In the genomic region with DNA sequence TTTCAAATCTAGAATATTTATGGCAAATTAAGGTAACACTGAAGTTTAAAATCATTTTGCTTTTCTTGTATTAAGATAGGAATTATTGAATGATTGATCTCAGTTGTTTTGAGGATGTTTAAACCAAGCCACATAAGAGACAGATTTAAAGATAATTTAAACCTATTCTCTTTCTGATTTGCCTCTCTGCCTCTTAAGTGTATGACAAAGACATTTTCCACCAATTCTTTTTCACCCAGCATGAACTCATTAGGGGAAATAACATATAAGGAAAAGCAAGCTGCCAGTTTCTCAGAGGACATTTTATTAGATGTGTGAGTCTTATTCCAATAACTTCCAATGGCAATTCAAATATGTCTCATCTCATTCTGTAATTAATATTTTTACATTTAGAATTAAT, we compare ENCODE assay signal across 23 cellular contexts.
"Had no signal": no experiment of that assay in that cellular context is flagged by ENCODE, and none has a peak within 500 bp of the region (broad histone marks: within the 10 kb centered on the region; RNA-seq: fewer than 3 reads in every experiment).

No MANE protein-coding gene starts in this region.

- H3K36me3 ChIP-seq: left lung, prostate gland, sigmoid colon, suprapubic skin, transverse colon, upper lobe of right lung, uterus had no signal

- H3K4me1 ChIP-seq: left lung, prostate gland, sigmoid colon, suprapubic skin, transverse colon, upper lobe of right lung, uterus had no signal

- H3K27ac Mint-ChIP-seq: mesothelial cell of epicardium; naive thymus-derived CD4-positive, alpha-beta T cell; nephron progenitor cell; stimulated activated naive CD8-positive, alpha-beta T cell treated with anti-CD3 and anti-CD28 coated beads, Interleukin-15, Interleukin-2, amounts not matched to agents 100 ng/mL and 50 ng/mL, for 24 hours had no signal

- FAIRE-seq: colon, frontal cortex, islet of Langerhans had no signal

- DNase-seq: dorsolateral prefrontal cortex; effector CD4-positive, alpha-beta T cell; left cardiac atrium; left lung; mesenchymal stem cell; mucosa of descending colon; naive thymus-derived CD4-positive, alpha-beta T cell; nephron progenitor cell; nucleus accumbens; right cardiac atrium; sigmoid colon; stimulated activated CD4-positive, alpha-beta T cell treated with anti-CD3 and anti-CD28 coated beads, Interleukin-4, amount 100 ng/mL, for 4 hours; transverse colon; upper lobe of right lung; uterus had no signal

- H3K27me3 Mint-ChIP-seq: naive thymus-derived CD4-positive, alpha-beta T cell; stimulated activated memory B cell treated with anti-CD40 and anti-IgM and Interleukin-4, amounts not matched to agents 10 μg/mL and 1 μg/mL and 100 μg/mL, for 72 hours; stimulated activated naive CD8-positive, alpha-beta T cell treated with anti-CD3 and anti-CD28 coated beads, Interleukin-15, Interleukin-2, amounts not matched to agents 100 ng/mL and 50 ng/mL, for 24 hours had no signal

- H3K36me3 Mint-ChIP-seq: mesothelial cell of epicardium; naive thymus-derived CD4-positive, alpha-beta T cell had no signal

- H3K27ac ChIP-seq: dorsolateral prefrontal cortex, left lung, prostate gland, sigmoid colon, suprapubic skin, transverse colon, upper lobe of right lung, uterus had no signal

- H3K4me3 ChIP-seq: dorsolateral prefrontal cortex, left lung, mucosa of descending colon, prostate gland, sigmoid colon, suprapubic skin, transverse colon, upper lobe of right lung, uterus had no signal

- H3K9me3 Mint-ChIP-seq: nephron progenitor cell had no signal

- H3K4me1 Mint-ChIP-seq: naive thymus-derived CD4-positive, alpha-beta T cell; nephron progenitor cell had no signal

- ATAC-seq: left cardiac atrium; left lung; mucosa of descending colon; naive thymus-derived CD4-positive, alpha-beta T cell; right cardiac atrium; stimulated activated memory B cell treated with anti-CD40 and anti-IgM and Interleukin-4, amounts not matched to agents 10 μg/mL and 1 μg/mL and 100 μg/mL, for 72 hours; upper lobe of right lung had no signal

- H3K27me3 ChIP-seq: dorsolateral prefrontal cortex, left lung, sigmoid colon, suprapubic skin, transverse colon, upper lobe of right lung, uterus had no signal

- H3K9me3 ChIP-seq: left lung, mucosa of descending colon, prostate gland, sigmoid colon, suprapubic skin, transverse colon, upper lobe of right lung, uterus had no signal

- H3K4me3 Mint-ChIP-seq: mesothelial cell of epicardium; naive thymus-derived CD4-positive, alpha-beta T cell; nephron progenitor cell; stimulated activated memory B cell treated with anti-CD40 and anti-IgM and Interleukin-4, amounts not matched to agents 10 μg/mL and 1 μg/mL and 100 μg/mL, for 72 hours; stimulated activated naive CD8-positive, alpha-beta T cell treated with anti-CD3 and anti-CD28 coated beads, Interleukin-15, Interleukin-2, amounts not matched to agents 100 ng/mL and 50 ng/mL, for 24 hours had no signal
